In genomic region chr16:12122202-12122601, GRCh38 we compare ENCODE assay signal across 21 cellular contexts.
DNase-seq lines count a peak whose midpoint lies in the region; ATAC-seq, FAIRE-seq and TF ChIP-seq lines count a peak whose summit lies in the region.
"Had no signal": no experiment of that assay in that cellular context is flagged by ENCODE, and none has a peak within 500 bp of the region (broad histone marks: within the 10 kb centered on the region; RNA-seq: fewer than 3 reads in every experiment).

No MANE protein-coding gene starts in this region.

- no peaks in the 10 kb centered on the region for H3K27me3 Mint-ChIP-seq in CD4-positive, alpha-beta T cell
- H3K27me3 Mint-ChIP-seq: CD8-positive, alpha-beta memory T cell had no signal

- intact Hi-C loops in kidney (cut with DNase I) (no loop called here), posterior vena cava (cut with DNase I) (no loop called here)
- intact Hi-C loops in CD4-positive, alpha-beta T cell (cut with DNase I, micrococcal nuclease) = no loop called here

- peaks cover 13% of the 10 kb centered on the region for H3K4me1 ChIP-seq in HEK293 (ENCODE audit: control insufficient read depth, insufficient read depth, low read length)
- peaks cover 23 to 27% of the 10 kb centered on the region in 2 donors for H3K4me1 ChIP-seq in kidney (ENCODE audit: control insufficient read depth in 1 of 2, insufficient read depth in 1 of 2, low read depth in 1 of 2, low read length in 2 of 2)
- H3K4me1 ChIP-seq: Caco-2 had no signal

- no peak for ATAC-seq in HG02588 (IDR thresholded peaks at IDR 0.05; ENCODE audit: unreplicated experiment)
- ATAC-seq in CD4-positive, alpha-beta T cell (ENCODE audit: poor library complexity) = no peak
- ATAC-seq in GM19455 (IDR thresholded peaks at IDR 0.05; ENCODE audit: unreplicated experiment) = no peak
- ATAC-seq: GM23338 had no signal

- no peak overlapping the region for H3K9ac ChIP-seq in kidney (ENCODE audit: low read length in 2 of 2)
- H3K9ac ChIP-seq: KMS-11 had no signal

- no peak overlapping the region for H3K27ac Mint-ChIP-seq in CD4-positive, alpha-beta T cell
- H3K27ac Mint-ChIP-seq: GM23338, HFFc6 had no signal

- no peak for FAIRE-seq in kidney (lab: Jason Lieb, UNC)
- FAIRE-seq: A204.1, D721Med, GM12892, GM18507, H54 had no signal

- no peaks in the 10 kb centered on the region for H3K9me3 Mint-ChIP-seq in CD4-positive, alpha-beta T cell
- H3K9me3 Mint-ChIP-seq: CD8-positive, alpha-beta memory T cell; GM23338; HFFc6 had no signal

- peak; percentile 43 for DNase-seq in kidney
- DNase-seq in posterior vena cava (ENCODE audit: low spot score) = peak; percentile 54
- no peak for DNase-seq in HuH-7.5 (ENCODE audit: low spot score)
- DNase-seq in CD4-positive, alpha-beta T cell = no peak
- DNase-seq: ACHN; Caco-2; CD8-positive, alpha-beta memory T cell; DMS79; GDM1; HCEC 1CT; HFFc6 had no signal

- CTCF ChIA-PET in HEK293 (lab: Yijun Ruan, JAX) = no interaction called here
- CTCF ChIA-PET in CD4-positive, alpha-beta T cell (lab: Charles Lee) = no interaction called here

- peaks cover 32% of the 10 kb centered on the region for H3K36me3 Mint-ChIP-seq in CD4-positive, alpha-beta T cell (ENCODE audit: low read depth)

- H3K4me3 ChIP-seq in HEK293 (ENCODE audit: low read depth, low read length) (no peak overlapping the region), kidney (ENCODE audit: low read length in 2 of 2) (no peak overlapping the region)
- H3K4me3 ChIP-seq: GM23338 had no signal

- H3K9me3 ChIP-seq in HEK293 (ENCODE audit: control insufficient read depth, insufficient read depth, low read depth, low read length) (no peaks in the 10 kb centered on the region), kidney (ENCODE audit: control insufficient read depth in 1 of 2, low read length in 2 of 2) (no peaks in the 10 kb centered on the region)
- no peaks in the 10 kb centered on the region for H3K9me3 ChIP-seq in CD4-positive, alpha-beta T cell (ENCODE audit: control insufficient read depth, low read length)
- H3K9me3 ChIP-seq: Caco-2 had no signal

- no peak overlapping the region for H3K4me3 Mint-ChIP-seq in CD4-positive, alpha-beta T cell
- H3K4me3 Mint-ChIP-seq: CD8-positive, alpha-beta memory T cell; GM23338; HFFc6 had no signal

- peaks cover 43% of the 10 kb centered on the region for H3K4me1 Mint-ChIP-seq in CD4-positive, alpha-beta T cell (ENCODE audit: low read depth)

- POLR2A ChIA-PET in HEK293 (lab: Yijun Ruan, JAX) = no interaction called here
- POLR2A ChIA-PET in CD4-positive, alpha-beta T cell (lab: Charles Lee) = no interaction called here

- H3K27ac ChIP-seq in HEK293 (ENCODE audit: extremely low read depth, low read depth, low read length) (no peak overlapping the region), kidney (ENCODE audit: low read depth in 2 of 2, low read length in 2 of 2) (no peak overlapping the region)
- no peak overlapping the region for H3K27ac ChIP-seq in CD4-positive, alpha-beta T cell (ENCODE audit: low read depth, low read length)
- H3K27ac ChIP-seq: KMS-11 had no signal

- TF ChIP-seq CTCF in HEK293 (tag by site-specific recombination; IDR thresholded peaks at IDR 0.05) = no peak
- no peak for TF ChIP-seq CTCF in kidney (IDR thresholded peaks at IDR 0.05; ENCODE audit: borderline replicate concordance, extremely low read depth, insufficient read depth)
- no peak for TF ChIP-seq CTCF in CD4-positive, alpha-beta T cell (IDR thresholded peaks at IDR 0.05)

- no peaks in the 10 kb centered on the region for H3K27me3 ChIP-seq in CD4-positive, alpha-beta T cell (ENCODE audit: control insufficient read depth, insufficient read depth, low read length)

- H3K36me3 ChIP-seq in HEK293 (ENCODE audit: control insufficient read depth in 2 of 2, insufficient read depth in 1 of 2, low read length in 2 of 2) (no peaks in the 10 kb centered on the region), kidney (ENCODE audit: control insufficient read depth in 1 of 2, insufficient read depth in 2 of 2, low read length in 2 of 2) (no peaks in the 10 kb centered on the region)

TF ChIP-seq in HEK293, 187 proteins besides CTCF, POLR2A, EP300 and RAD21:
- TF ChIP-seq ZNF146 (tag by site-specific recombination; IDR thresholded peaks at IDR 0.05) (no peak), EGR2 (tag by site-specific recombination; IDR thresholded peaks at IDR 0.05; ENCODE audit: low read depth) (peak; percentile 53), ZFHX2 (tag by site-specific recombination; conservative IDR thresholded peaks at IDR 0.05) (peak; percentile 40)

Comparison
In these comparisons a context has a peak if more than half of its experiments do, and no peak if none do; other contexts are left out.
1. DNase-seq: peak in kidney (single experiment) and posterior vena cava (single experiment); none in HuH-7.5 (single experiment) and CD4-positive, alpha-beta T cell (0 of 10).